8 cellular contexts compared by ENCODE assay signal in genomic region chr15:101652098-101652782, GRCh38. TPM values are rescaled to one million over a fixed set of nuclear protein-coding genes. Genes with fewer than 3 reads are reported as not detected.
DNase-seq lines count a peak whose midpoint lies in the region; TF ChIP-seq lines count a peak whose summit lies in the region.

Gene TM2D3 (minus strand): TSS chr15:101652381. CDS start chr15:101652361, 20 bp downstream.

- DNase-seq in GM10248 (ENCODE audit: extremely low spot score) (peak; percentile 96), HFFc6 (peak; percentile 91), NAMALWA (ENCODE audit: low spot score) (peak; percentile 95), SK-N-SH (peak; percentile 98), glomerular visceral epithelial cell (ENCODE audit: extremely low spot score) (peak; percentile 91), osteocyte (ENCODE audit: extremely low spot score, unreplicated experiment) (peak; percentile 98)

- no peaks in the 10 kb centered on the region; the same call in 1 of the 2 replicates for H3K27me3 Mint-ChIP-seq in HFFc6 (ENCODE audit: insufficient read depth)
- H3K27me3 Mint-ChIP-seq in activated naive CD4-positive, alpha-beta T cell treated with anti-CD3 and anti-CD28 coated beads, Interleukin-2, amount 50 U/mL, for 24 hours, result no peaks in the 10 kb centered on the region
- H3K27me3 Mint-ChIP-seq in osteocyte (ENCODE audit: unreplicated experiment), result no peaks in the 10 kb centered on the region

- peak within 1 kb of the TSS; percentile 98 for H3K27ac Mint-ChIP-seq in HFFc6
- peak within 1 kb of the TSS; percentile 92 for H3K27ac Mint-ChIP-seq in activated naive CD4-positive, alpha-beta T cell treated with anti-CD3 and anti-CD28 coated beads, Interleukin-2, amount 50 U/mL, for 24 hours
- H3K27ac Mint-ChIP-seq in osteocyte (ENCODE audit: unreplicated experiment), result peak within 1 kb of the TSS; percentile 93

- H3F3A ChIP-seq in SK-N-SH (replicated peaks; ENCODE audit: insufficient read depth), result peaks cover 20% of the 10 kb centered on the region

- H3K4me1 Mint-ChIP-seq in HFFc6 (ENCODE audit: low read depth) (peaks cover 33% of the 10 kb centered on the region), osteocyte (ENCODE audit: unreplicated experiment) (peaks cover 28% of the 10 kb centered on the region)
- H3K4me1 Mint-ChIP-seq in activated naive CD4-positive, alpha-beta T cell treated with anti-CD3 and anti-CD28 coated beads, Interleukin-2, amount 50 U/mL, for 24 hours, result peaks cover 52% of the 10 kb centered on the region

- 3% methylated on average over 39 of the region's 75 CpGs for WGBS in SK-N-SH (ENCODE audit: low lambda C conversion rate)
- under 1% methylated on average over 75 of the region's 75 CpGs for WGBS in thymus

- peaks cover 32 to 38% of the 10 kb centered on the region in 2 experiments for H3K36me3 ChIP-seq in SK-N-SH (replicated peaks in 1 of 2; ENCODE audit: control insufficient read depth in 1 of 2, insufficient read depth in 2 of 2, low read length in 1 of 2)
- peaks cover 9% of the 10 kb centered on the region for H3K36me3 ChIP-seq in thymus (ENCODE audit: control insufficient read depth, insufficient read depth)

- H3K36me3 Mint-ChIP-seq in HFFc6 (ENCODE audit: low read depth), result peaks cover 20% of the 10 kb centered on the region
- H3K36me3 Mint-ChIP-seq in activated naive CD4-positive, alpha-beta T cell treated with anti-CD3 and anti-CD28 coated beads, Interleukin-2, amount 50 U/mL, for 24 hours, result peaks cover 4% of the 10 kb centered on the region
- H3K36me3 Mint-ChIP-seq in osteocyte (ENCODE audit: unreplicated experiment), result peaks cover 10% of the 10 kb centered on the region

- H3K9me3 Mint-ChIP-seq in HFFc6 (no peaks in the 10 kb centered on the region), osteocyte (ENCODE audit: unreplicated experiment) (no peaks in the 10 kb centered on the region)
- H3K9me3 Mint-ChIP-seq in activated naive CD4-positive, alpha-beta T cell treated with anti-CD3 and anti-CD28 coated beads, Interleukin-2, amount 50 U/mL, for 24 hours, result no peaks in the 10 kb centered on the region

- H3K27me3 ChIP-seq in SK-N-SH (ENCODE audit: insufficient read depth), result no peaks in the 10 kb centered on the region
- no peaks in the 10 kb centered on the region for H3K27me3 ChIP-seq in thymus (ENCODE audit: control insufficient read depth, insufficient read depth)

- peak within 1 kb of the TSS; percentile 92 for H3K9ac ChIP-seq in SK-N-SH

- H3K79me2 ChIP-seq in SK-N-SH (ENCODE audit: insufficient read depth), result peaks cover 60% of the 10 kb centered on the region

- peak within 1 kb of the TSS; percentile 97 for H3K4me2 ChIP-seq in SK-N-SH

- H3K4me1 ChIP-seq in SK-N-SH (ENCODE audit: control insufficient read depth in 1 of 2, insufficient read depth in 2 of 2, low read depth in 1 of 2, low read length in 1 of 2) (peaks cover 17 to 22% of the 10 kb centered on the region in 2 experiments; a peak in 3 of 4 replicates), thymus (ENCODE audit: control insufficient read depth, insufficient read depth, low read length) (peaks cover 10% of the 10 kb centered on the region)

- H3K9me3 ChIP-seq in SK-N-SH, result no peaks in the 10 kb centered on the region
- no peaks in the 10 kb centered on the region for H3K9me3 ChIP-seq in thymus (ENCODE audit: control insufficient read depth)

- TF ChIP-seq CTCF in GM10248 (IDR thresholded peaks at IDR 0.05; ENCODE audit: control extremely low read depth, extremely low read depth, low read depth, missing control alignments), result peak; percentile 63
- peak; percentile 90 for TF ChIP-seq CTCF in HFFc6 (IDR thresholded peaks at IDR 0.05)
- peak; percentile 61 for TF ChIP-seq CTCF in SK-N-SH (IDR thresholded peaks at IDR 0.05)
- TF ChIP-seq CTCF in osteocyte (IDR thresholded peaks at IDR 0.05), result peak; percentile 83

- no peak; a peak in 1 of 4 replicates for TF ChIP-seq EP300 in SK-N-SH (IDR thresholded peaks at IDR 0.05; ENCODE audit: borderline replicate concordance in 1 of 2, low read depth in 1 of 2, low read length in 1 of 2)

- POLR2A ChIA-PET in GM10248 (lab: Yijun Ruan, JAX) (interaction anchor here (1.0 kb wide), 1 partner anchor 9 kb away, joined by 4 read pairs; no protein-coding TSS in a partner anchor), SK-N-SH (lab: Yijun Ruan, JAX) (interaction anchor here (0.7 to 0.9 kb wide), 2 partner anchors 13 to 359 kb away, joined by 3 read pairs; no protein-coding TSS in a partner anchor)

- H2AFZ ChIP-seq in SK-N-SH (ENCODE audit: low read depth), result peak within 1 kb of the TSS; percentile 95

- H3K4me3 Mint-ChIP-seq in HFFc6, result peak within 1 kb of the TSS; percentile 92
- H3K4me3 Mint-ChIP-seq in activated naive CD4-positive, alpha-beta T cell treated with anti-CD3 and anti-CD28 coated beads, Interleukin-2, amount 50 U/mL, for 24 hours, result peak within 1 kb of the TSS; percentile 89
- peak within 1 kb of the TSS; percentile 88 for H3K4me3 Mint-ChIP-seq in osteocyte (ENCODE audit: unreplicated experiment)

- H3K4me3 ChIP-seq in SK-N-SH (ENCODE audit: low read depth in 2 of 2, low read length in 1 of 2) (peak within 1 kb of the TSS; percentile 88 to 92), thymus (ENCODE audit: low read length) (peak within 1 kb of the TSS; percentile 90)

- CTCF ChIA-PET in GM10248 (lab: Yijun Ruan, JAX), result interaction anchor here (0.7 to 1.3 kb wide), 3 partner anchors 10 to 363 kb away, joined by 3 to 11 read pairs (median 3); no protein-coding TSS in a partner anchor
- CTCF ChIA-PET in SK-N-SH (lab: Yijun Ruan, JAX), result interaction anchor here (1.0 to 2.3 kb wide), 5 partner anchors 9 to 364 kb away, joined by 4 to 16 read pairs (median 5); no protein-coding TSS in a partner anchor

- peaks cover 19% of the 10 kb centered on the region for H4K20me1 ChIP-seq in SK-N-SH (ENCODE audit: insufficient read depth)

- TF ChIP-seq RAD21 in SK-N-SH (IDR thresholded peaks at IDR 0.05; ENCODE audit: low read length), result peak; percentile 32; the same call in 1 of the 2 replicates

- H3K27ac ChIP-seq in SK-N-SH (ENCODE audit: low read depth in 2 of 2, low read length in 1 of 2) (peak within 1 kb of the TSS; percentile 90 to 96), thymus (ENCODE audit: low read depth) (peak within 1 kb of the TSS; percentile 98)

- H3K9me2 ChIP-seq in SK-N-SH, result no peaks in the 10 kb centered on the region

TF ChIP-seq in SK-N-SH, 30 proteins besides CTCF, POLR2A, EP300 and RAD21 (continues in another document):
- peak; percentile 93 for TF ChIP-seq MAX (IDR thresholded peaks at IDR 0.05; ENCODE audit: low read depth)
- peak; percentile 81 for TF ChIP-seq ELF1 (IDR thresholded peaks at IDR 0.05)
- no peak for TF ChIP-seq USF2 (IDR thresholded peaks at IDR 0.05; ENCODE audit: borderline replicate concordance, low read depth, low read length)
- peak; percentile 83 for TF ChIP-seq NRF1 (IDR thresholded peaks at IDR 0.05; ENCODE audit: low read depth, low read length)
- no peak for TF ChIP-seq PBX3 (IDR thresholded peaks at IDR 0.05)
- no peak for TF ChIP-seq RXRA (IDR thresholded peaks at IDR 0.05; ENCODE audit: borderline replicate concordance, low read depth)
- peak; percentile 86 for TF ChIP-seq TAF1 (IDR thresholded peaks at IDR 0.05; ENCODE audit: borderline replicate concordance, low read depth, low read length)
- peak; percentile 73; the same call in 1 of the 2 replicates for TF ChIP-seq SIN3A (IDR thresholded peaks at IDR 0.05; ENCODE audit: borderline replicate concordance, low read depth, low read length)
- 0 out of 2 replicates have a peak, but pooled peaks have one; percentile 28 for TF ChIP-seq TEAD4 (IDR thresholded peaks at IDR 0.05; ENCODE audit: borderline replicate concordance, insufficient read depth)
- TF ChIP-seq GABPA (IDR thresholded peaks at IDR 0.05; ENCODE audit: low read depth), result peak; percentile 81
- TF ChIP-seq YY1 (IDR thresholded peaks at IDR 0.05; ENCODE audit: low read depth), result peak; percentile 93

RNA-seq across cellular contexts. Expression of gene TM2D3, which starts in this region (rescaled TPM):
- 10 to 100 TPM; 31.4 to 35.9 (median 32.5) TPM for total RNA-seq in HFFc6 (2021; fragmentation: NEBNext Ultra II Directional; extraction: Animal tissue kit (Norgen Biotek cat#: 25700))
- polyA plus RNA-seq in SK-N-SH (2012; rRNA removed) (71.6 and 73.3 TPM in 2 replicates), thymus (74.4 TPM)
- polyA plus RNA-seq in SK-N-SH (2012; cell fraction: cytosol; rRNA removed), result 66.3 and 69.5 TPM in 2 replicates
- 74.8 and 94.3 TPM in 2 replicates for polyA plus RNA-seq in SK-N-SH (2012; cell fraction: nucleus; rRNA removed)
- 55.3 and 59.6 TPM in 2 replicates for total RNA-seq in osteocyte

Comparison
In these comparisons a context has a peak if more than half of its experiments do, and no peak if none do; other contexts are left out.
1. Peak in every context shown above with its lines: DNase-seq, H3K4me3 ChIP-seq and H3K27ac ChIP-seq.